Comparison of ENCODE assay signal across 1 cellular context in the genomic region with DNA sequence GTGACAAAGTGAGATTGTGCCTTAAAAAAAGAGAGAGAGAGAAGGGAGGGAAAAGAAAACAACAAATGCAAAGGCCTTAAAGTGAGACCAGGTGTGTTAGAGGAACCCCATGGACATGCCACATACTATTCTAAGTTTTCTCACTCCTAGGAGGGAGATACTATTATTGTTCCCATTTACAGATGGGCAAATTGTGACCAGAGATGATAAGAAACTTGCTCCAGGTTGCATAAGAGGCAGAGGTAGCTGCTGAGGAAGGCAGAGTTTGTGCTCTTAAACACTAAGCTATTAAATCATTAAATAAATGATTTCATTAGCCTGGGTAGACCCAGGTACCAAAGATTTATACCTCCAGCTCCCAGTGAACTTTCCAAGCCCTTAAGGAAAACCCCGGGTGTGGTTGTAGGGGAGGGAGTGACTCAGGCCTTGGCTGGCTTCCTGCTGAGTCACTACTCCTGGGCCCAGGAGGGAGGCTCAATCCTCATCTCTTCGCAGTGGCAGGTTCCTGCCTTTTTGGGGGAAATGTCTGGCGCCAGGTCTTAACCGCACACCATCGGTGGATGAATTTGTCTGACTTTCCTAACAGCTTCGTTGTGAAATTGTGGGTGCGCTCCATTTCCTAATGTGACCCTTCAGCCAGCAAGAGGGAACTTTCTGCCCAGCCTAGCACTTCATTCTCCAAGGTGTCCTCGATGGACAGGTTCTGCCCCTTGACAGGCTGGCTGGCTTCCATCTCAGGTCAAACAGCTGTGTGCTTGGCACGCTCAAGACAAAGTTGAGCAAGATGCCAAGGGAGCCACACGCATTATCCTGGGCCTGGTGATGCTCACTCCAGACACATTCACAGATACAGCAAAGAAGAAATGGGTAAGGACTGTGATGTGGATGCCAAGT.
TF ChIP-seq lines count a peak whose summit lies in the region.

No MANE protein-coding gene starts in this region.

TF ChIP-seq in K562, 482 proteins besides CTCF, POLR2A, EP300 and RAD21 (continued from another document and continues in another):
- TF ChIP-seq, protein P1, sequence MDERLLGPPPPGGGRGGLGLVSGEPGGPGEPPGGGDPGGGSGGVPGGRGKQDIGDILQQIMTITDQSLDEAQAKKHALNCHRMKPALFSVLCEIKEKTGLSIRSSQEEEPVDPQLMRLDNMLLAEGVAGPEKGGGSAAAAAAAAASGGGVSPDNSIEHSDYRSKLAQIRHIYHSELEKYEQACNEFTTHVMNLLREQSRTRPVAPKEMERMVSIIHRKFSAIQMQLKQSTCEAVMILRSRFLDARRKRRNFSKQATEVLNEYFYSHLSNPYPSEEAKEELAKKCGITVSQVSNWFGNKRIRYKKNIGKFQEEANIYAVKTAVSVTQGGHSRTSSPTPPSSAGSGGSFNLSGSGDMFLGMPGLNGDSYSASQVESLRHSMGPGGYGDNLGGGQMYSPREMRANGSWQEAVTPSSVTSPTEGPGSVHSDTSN (CRISPR knock-in tag; IDR thresholded peaks at IDR 0.05; ENCODE audit: low read depth): no peak
- TF ChIP-seq, protein P1 (tag; conservative IDR thresholded peaks at IDR 0.05; ENCODE audit: low read depth): 0 out of 2 replicates have a peak, but pooled peaks have one; percentile 10
- TF ChIP-seq, protein P2, sequence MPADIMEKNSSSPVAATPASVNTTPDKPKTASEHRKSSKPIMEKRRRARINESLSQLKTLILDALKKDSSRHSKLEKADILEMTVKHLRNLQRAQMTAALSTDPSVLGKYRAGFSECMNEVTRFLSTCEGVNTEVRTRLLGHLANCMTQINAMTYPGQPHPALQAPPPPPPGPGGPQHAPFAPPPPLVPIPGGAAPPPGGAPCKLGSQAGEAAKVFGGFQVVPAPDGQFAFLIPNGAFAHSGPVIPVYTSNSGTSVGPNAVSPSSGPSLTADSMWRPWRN (IDR thresholded peaks at IDR 0.05; ENCODE audit: low read depth): no peak
- 0 out of 2 replicates have a peak, but pooled peaks have one; percentile 36 for TF ChIP-seq ZC3H8 (IDR thresholded peaks at IDR 0.05)
- TF ChIP-seq CTBP1 (IDR thresholded peaks at IDR 0.05; ENCODE audit: borderline replicate concordance): peak; percentile 53; the same call in 1 of the 2 replicates
- peak in 1 of 2 experiments; percentile 41; a peak in 2 of 4 replicates for TF ChIP-seq HDAC1 (IDR thresholded peaks at IDR 0.05)
- TF ChIP-seq, protein P3, sequence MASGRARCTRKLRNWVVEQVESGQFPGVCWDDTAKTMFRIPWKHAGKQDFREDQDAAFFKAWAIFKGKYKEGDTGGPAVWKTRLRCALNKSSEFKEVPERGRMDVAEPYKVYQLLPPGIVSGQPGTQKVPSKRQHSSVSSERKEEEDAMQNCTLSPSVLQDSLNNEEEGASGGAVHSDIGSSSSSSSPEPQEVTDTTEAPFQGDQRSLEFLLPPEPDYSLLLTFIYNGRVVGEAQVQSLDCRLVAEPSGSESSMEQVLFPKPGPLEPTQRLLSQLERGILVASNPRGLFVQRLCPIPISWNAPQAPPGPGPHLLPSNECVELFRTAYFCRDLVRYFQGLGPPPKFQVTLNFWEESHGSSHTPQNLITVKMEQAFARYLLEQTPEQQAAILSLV (tag; IDR thresholded peaks at IDR 0.05): no peak; the same call in 1 of the 2 replicates
- TF ChIP-seq, protein P4, sequence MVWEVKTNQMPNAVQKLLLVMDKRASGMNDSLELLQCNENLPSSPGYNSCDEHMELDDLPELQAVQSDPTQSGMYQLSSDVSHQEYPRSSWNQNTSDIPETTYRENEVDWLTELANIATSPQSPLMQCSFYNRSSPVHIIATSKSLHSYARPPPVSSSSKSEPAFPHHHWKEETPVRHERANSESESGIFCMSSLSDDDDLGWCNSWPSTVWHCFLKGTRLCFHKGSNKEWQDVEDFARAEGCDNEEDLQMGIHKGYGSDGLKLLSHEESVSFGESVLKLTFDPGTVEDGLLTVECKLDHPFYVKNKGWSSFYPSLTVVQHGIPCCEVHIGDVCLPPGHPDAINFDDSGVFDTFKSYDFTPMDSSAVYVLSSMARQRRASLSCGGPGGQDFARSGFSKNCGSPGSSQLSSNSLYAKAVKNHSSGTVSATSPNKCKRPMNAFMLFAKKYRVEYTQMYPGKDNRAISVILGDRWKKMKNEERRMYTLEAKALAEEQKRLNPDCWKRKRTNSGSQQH (CRISPR knock-in tag; IDR thresholded peaks at IDR 0.05): no peak
- no peak for TF ChIP-seq ELF4 (CRISPR knock-in tag; IDR thresholded peaks at IDR 0.05)
- TF ChIP-seq SRF (CRISPR knock-in tag; IDR thresholded peaks at IDR 0.05): peak in 1 of 2 experiments; percentile 87; a peak in 2 of 4 replicates
- TF ChIP-seq NFIC (IDR thresholded peaks at IDR 0.05): peak; percentile 75
- TF ChIP-seq CBFA2T3 (IDR thresholded peaks at IDR 0.05): no peak
- TF ChIP-seq FUS (optimal IDR thresholded peaks at IDR 0.05; ENCODE audit: low read depth, low read length): no peak
- TF ChIP-seq FOXA3 (CRISPR knock-in tag; conservative IDR thresholded peaks at IDR 0.05 in 1 of 2, IDR thresholded peaks at IDR 0.05 in 1 of 2): no peak
- no peak for TF ChIP-seq ZNF586 (CRISPR knock-in tag; conservative IDR thresholded peaks at IDR 0.05)
- TF ChIP-seq, protein P5, sequence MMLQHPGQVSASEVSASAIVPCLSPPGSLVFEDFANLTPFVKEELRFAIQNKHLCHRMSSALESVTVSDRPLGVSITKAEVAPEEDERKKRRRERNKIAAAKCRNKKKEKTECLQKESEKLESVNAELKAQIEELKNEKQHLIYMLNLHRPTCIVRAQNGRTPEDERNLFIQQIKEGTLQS (IDR thresholded peaks at IDR 0.05): peak; percentile 91
- TF ChIP-seq, protein P5 (CRISPR knock-in tag; conservative IDR thresholded peaks at IDR 0.05): peak; percentile 21; the same call in 1 of the 2 replicates
- peak; percentile 40 to 48; a peak in 1 of 4 replicates for TF ChIP-seq MAZ (CRISPR knock-in tag; conservative IDR thresholded peaks at IDR 0.05 in 1 of 2, IDR thresholded peaks at IDR 0.05 in 1 of 2)
- TF ChIP-seq ILF3 (IDR thresholded peaks at IDR 0.05; ENCODE audit: borderline replicate concordance): no peak
- TF ChIP-seq, protein P6, sequence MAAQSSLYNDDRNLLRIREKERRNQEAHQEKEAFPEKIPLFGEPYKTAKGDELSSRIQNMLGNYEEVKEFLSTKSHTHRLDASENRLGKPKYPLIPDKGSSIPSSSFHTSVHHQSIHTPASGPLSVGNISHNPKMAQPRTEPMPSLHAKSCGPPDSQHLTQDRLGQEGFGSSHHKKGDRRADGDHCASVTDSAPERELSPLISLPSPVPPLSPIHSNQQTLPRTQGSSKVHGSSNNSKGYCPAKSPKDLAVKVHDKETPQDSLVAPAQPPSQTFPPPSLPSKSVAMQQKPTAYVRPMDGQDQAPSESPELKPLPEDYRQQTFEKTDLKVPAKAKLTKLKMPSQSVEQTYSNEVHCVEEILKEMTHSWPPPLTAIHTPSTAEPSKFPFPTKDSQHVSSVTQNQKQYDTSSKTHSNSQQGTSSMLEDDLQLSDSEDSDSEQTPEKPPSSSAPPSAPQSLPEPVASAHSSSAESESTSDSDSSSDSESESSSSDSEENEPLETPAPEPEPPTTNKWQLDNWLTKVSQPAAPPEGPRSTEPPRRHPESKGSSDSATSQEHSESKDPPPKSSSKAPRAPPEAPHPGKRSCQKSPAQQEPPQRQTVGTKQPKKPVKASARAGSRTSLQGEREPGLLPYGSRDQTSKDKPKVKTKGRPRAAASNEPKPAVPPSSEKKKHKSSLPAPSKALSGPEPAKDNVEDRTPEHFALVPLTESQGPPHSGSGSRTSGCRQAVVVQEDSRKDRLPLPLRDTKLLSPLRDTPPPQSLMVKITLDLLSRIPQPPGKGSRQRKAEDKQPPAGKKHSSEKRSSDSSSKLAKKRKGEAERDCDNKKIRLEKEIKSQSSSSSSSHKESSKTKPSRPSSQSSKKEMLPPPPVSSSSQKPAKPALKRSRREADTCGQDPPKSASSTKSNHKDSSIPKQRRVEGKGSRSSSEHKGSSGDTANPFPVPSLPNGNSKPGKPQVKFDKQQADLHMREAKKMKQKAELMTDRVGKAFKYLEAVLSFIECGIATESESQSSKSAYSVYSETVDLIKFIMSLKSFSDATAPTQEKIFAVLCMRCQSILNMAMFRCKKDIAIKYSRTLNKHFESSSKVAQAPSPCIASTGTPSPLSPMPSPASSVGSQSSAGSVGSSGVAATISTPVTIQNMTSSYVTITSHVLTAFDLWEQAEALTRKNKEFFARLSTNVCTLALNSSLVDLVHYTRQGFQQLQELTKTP (IDR thresholded peaks at IDR 0.05; ENCODE audit: low read depth in 1 of 2, partially characterized antibody in 2 of 2): peak in 1 of 2 experiments; percentile 21
- TF ChIP-seq LARP7 (IDR thresholded peaks at IDR 0.05): no peak
- peak; percentile 97 for TF ChIP-seq JUND (IDR thresholded peaks at IDR 0.05; ENCODE audit: borderline replicate concordance, low read depth, low read length)
- peak; percentile 94 for TF ChIP-seq JUND (tag; IDR thresholded peaks at IDR 0.05; ENCODE audit: borderline replicate concordance, low read depth, low read length)
- TF ChIP-seq ADNP (tag; IDR thresholded peaks at IDR 0.05): peak; percentile 87
- TF ChIP-seq TEAD2 (tag; IDR thresholded peaks at IDR 0.05): peak; percentile 55; the same call in 1 of the 2 replicates
- peak; percentile 54 for TF ChIP-seq MTA3 (IDR thresholded peaks at IDR 0.05; ENCODE audit: borderline replicate concordance)
- TF ChIP-seq NFIX (CRISPR knock-in tag; IDR thresholded peaks at IDR 0.05; ENCODE audit: low read depth): no peak
- no peak for TF ChIP-seq RBM39 (optimal IDR thresholded peaks at IDR 0.05; ENCODE audit: low read depth, low read length)
- TF ChIP-seq ELF1 (tag; IDR thresholded peaks at IDR 0.05): no peak
- no peak for TF ChIP-seq ILK (tag; IDR thresholded peaks at IDR 0.05; ENCODE audit: borderline replicate concordance, low read depth)
- no peak for TF ChIP-seq MCM5 (IDR thresholded peaks at IDR 0.05; ENCODE audit: low read depth)
- peak; percentile 65; the same call in 1 of the 2 replicates for TF ChIP-seq DMBX1 (CRISPR knock-in tag; IDR thresholded peaks at IDR 0.05; ENCODE audit: borderline replicate concordance)
- TF ChIP-seq HOXB6 (CRISPR knock-in tag; IDR thresholded peaks at IDR 0.05; ENCODE audit: borderline replicate concordance): no peak
- TF ChIP-seq NEUROD1 (IDR thresholded peaks at IDR 0.05; ENCODE audit: borderline replicate concordance, low read depth, low read length, partially characterized antibody): peak; percentile 68
- no peak for TF ChIP-seq TCFL5 (CRISPR knock-in tag; conservative IDR thresholded peaks at IDR 0.05)
- no peak for TF ChIP-seq ZNF57 (CRISPR knock-in tag; IDR thresholded peaks at IDR 0.05)
- no peak for TF ChIP-seq RBM17 (IDR thresholded peaks at IDR 0.05; ENCODE audit: borderline replicate concordance, low read depth, low read length)
- no peak for TF ChIP-seq SRSF9 (IDR thresholded peaks at IDR 0.05; ENCODE audit: borderline replicate concordance, low read depth, low read length)
- TF ChIP-seq PTTG1 (tag; IDR thresholded peaks at IDR 0.05; ENCODE audit: low read depth): no peak
- TF ChIP-seq, protein P7, sequence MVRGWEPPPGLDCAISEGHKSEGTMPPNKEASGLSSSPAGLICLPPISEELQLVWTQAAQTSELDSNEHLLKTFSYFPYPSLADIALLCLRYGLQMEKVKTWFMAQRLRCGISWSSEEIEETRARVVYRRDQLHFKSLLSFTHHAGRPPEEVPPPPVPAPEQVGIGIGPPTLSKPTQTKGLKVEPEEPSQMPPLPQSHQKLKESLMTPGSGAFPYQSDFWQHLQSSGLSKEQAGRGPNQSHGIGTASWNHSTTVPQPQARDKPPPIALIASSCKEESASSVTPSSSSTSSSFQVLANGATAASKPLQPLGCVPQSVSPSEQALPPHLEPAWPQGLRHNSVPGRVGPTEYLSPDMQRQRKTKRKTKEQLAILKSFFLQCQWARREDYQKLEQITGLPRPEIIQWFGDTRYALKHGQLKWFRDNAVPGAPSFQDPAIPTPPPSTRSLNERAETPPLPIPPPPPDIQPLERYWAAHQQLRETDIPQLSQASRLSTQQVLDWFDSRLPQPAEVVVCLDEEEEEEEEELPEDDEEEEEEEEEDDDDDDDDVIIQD (CRISPR knock-in tag; IDR thresholded peaks at IDR 0.05): no peak
- no peak for TF ChIP-seq ZNF239 (CRISPR knock-in tag; IDR thresholded peaks at IDR 0.05)
- TF ChIP-seq NR2C2 (CRISPR knock-in tag; IDR thresholded peaks at IDR 0.05): no peak
- peak; percentile 14; the same call in 1 of the 2 replicates for TF ChIP-seq NR2C2 (tag; IDR thresholded peaks at IDR 0.05)
- TF ChIP-seq HDAC8 (tag; IDR thresholded peaks at IDR 0.05): 0 out of 2 replicates have a peak, but pooled peaks have one; percentile 24
- TF ChIP-seq BRD4 (IDR thresholded peaks at IDR 0.05): no peak
- TF ChIP-seq NCOA6 (IDR thresholded peaks at IDR 0.05): no peak
- TF ChIP-seq, protein P8, sequence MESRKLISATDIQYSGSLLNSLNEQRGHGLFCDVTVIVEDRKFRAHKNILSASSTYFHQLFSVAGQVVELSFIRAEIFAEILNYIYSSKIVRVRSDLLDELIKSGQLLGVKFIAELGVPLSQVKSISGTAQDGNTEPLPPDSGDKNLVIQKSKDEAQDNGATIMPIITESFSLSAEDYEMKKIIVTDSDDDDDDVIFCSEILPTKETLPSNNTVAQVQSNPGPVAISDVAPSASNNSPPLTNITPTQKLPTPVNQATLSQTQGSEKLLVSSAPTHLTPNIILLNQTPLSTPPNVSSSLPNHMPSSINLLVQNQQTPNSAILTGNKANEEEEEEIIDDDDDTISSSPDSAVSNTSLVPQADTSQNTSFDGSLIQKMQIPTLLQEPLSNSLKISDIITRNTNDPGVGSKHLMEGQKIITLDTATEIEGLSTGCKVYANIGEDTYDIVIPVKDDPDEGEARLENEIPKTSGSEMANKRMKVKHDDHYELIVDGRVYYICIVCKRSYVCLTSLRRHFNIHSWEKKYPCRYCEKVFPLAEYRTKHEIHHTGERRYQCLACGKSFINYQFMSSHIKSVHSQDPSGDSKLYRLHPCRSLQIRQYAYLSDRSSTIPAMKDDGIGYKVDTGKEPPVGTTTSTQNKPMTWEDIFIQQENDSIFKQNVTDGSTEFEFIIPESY (CRISPR knock-in tag; IDR thresholded peaks at IDR 0.05): no peak
- 0 out of 3 replicates have a peak, but pooled peaks of 1 of the 2 experiments have one; percentile 12 for TF ChIP-seq CBX3 (IDR thresholded peaks at IDR 0.05; ENCODE audit: borderline replicate concordance in 1 of 2, low read length in 2 of 2)
- peak; percentile 98 for TF ChIP-seq ZNF316 (IDR thresholded peaks at IDR 0.05)
- no peak for TF ChIP-seq PRPF4 (IDR thresholded peaks at IDR 0.05; ENCODE audit: insufficient read depth, low read depth, low read length, poor library complexity, severe bottlenecking)
- TF ChIP-seq NFE2 (IDR thresholded peaks at IDR 0.05; ENCODE audit: low read depth): peak; percentile 99
- TF ChIP-seq SMARCA4 (IDR thresholded peaks at IDR 0.05): peak; percentile 93
- TF ChIP-seq MIER1 (IDR thresholded peaks at IDR 0.05; ENCODE audit: low read depth): no peak
- TF ChIP-seq ZNF77 (CRISPR knock-in tag; IDR thresholded peaks at IDR 0.05): no peak
- peak; percentile 10; the same call in 1 of the 2 replicates for TF ChIP-seq CXXC5 (CRISPR knock-in tag; IDR thresholded peaks at IDR 0.05)
